13 cellular contexts compared by ENCODE assay signal in genomic region chr1:2251786-2252185, GRCh38. TPM values are rescaled to one million over a fixed set of nuclear protein-coding genes. Genes with fewer than 3 reads are reported as not detected.
DNase-seq lines count a peak whose midpoint lies in the region; ATAC-seq and FAIRE-seq lines count a peak whose summit lies in the region.
"Had no signal": no experiment of that assay in that cellular context is flagged by ENCODE, and none has a peak within 500 bp of the region (broad histone marks: within the 10 kb centered on the region; RNA-seq: fewer than 3 reads in every experiment).

No MANE protein-coding gene starts in this region.

- H3K4me3 Mint-ChIP-seq in activated naive CD8-positive, alpha-beta T cell treated with anti-CD3 and anti-CD28 coated beads for 36 hours: peak overlapping the region; percentile 34

- no peak for DNase-seq in activated naive CD8-positive, alpha-beta T cell treated with anti-CD3 and anti-CD28 coated beads for 36 hours
- DNase-seq in left ventricle myocardium superior: peak; percentile 86
- DNase-seq in small intestine: peak; percentile 45
- no peak for DNase-seq in COR-L47 (lab: John Stamatoyannopoulos, UW)
- DNase-seq: erythroblast, NCI-H2029 treated with DMSO at 0.1 percent for 48 hours, PC-9, T1000 had no signal

- peaks cover 14% of the 10 kb centered on the region for H3K9me3 ChIP-seq in KOPT-K1 (ENCODE audit: insufficient read depth, low read length, poor library complexity, severe bottlenecking)
- no peaks in the 10 kb centered on the region for H3K9me3 ChIP-seq in small intestine (ENCODE audit: control insufficient read depth, low read depth)

- ATAC-seq in left ventricle myocardium superior (peak; percentile 83), GM18498 (IDR thresholded peaks at IDR 0.05; ENCODE audit: unreplicated experiment) (no peak), HG03135 (IDR thresholded peaks at IDR 0.05; ENCODE audit: unreplicated experiment) (no peak)

- H3K36me3 ChIP-seq in KOPT-K1 (ENCODE audit: insufficient read depth, low read length) (no peaks in the 10 kb centered on the region), small intestine (ENCODE audit: control insufficient read depth in 2 of 2, insufficient read depth in 2 of 2, low read length in 2 of 2) (no peaks in the 10 kb centered on the region)
- H3K36me3 ChIP-seq: cardiac muscle cell had no signal

- peaks cover 17 to 30% of the 10 kb centered on the region in 2 donors for H3K4me1 ChIP-seq in small intestine (ENCODE audit: control insufficient read depth in 2 of 2, insufficient read depth in 1 of 2, low read depth in 1 of 2, low read length in 1 of 2)

- H3K27me3 Mint-ChIP-seq in activated naive CD8-positive, alpha-beta T cell treated with anti-CD3 and anti-CD28 coated beads for 36 hours: no peaks in the 10 kb centered on the region

- no peak overlapping the region for H3K4me3 ChIP-seq in small intestine (ENCODE audit: low read depth in 1 of 2, low read length in 2 of 2)
- H3K4me3 ChIP-seq: cardiac muscle cell, PC-9 had no signal

- peaks cover 19% of the 10 kb centered on the region for H3K36me3 Mint-ChIP-seq in activated naive CD8-positive, alpha-beta T cell treated with anti-CD3 and anti-CD28 coated beads for 36 hours

- 25 to 54% (median 34%) methylated on average over 17 of the region's 17 CpGs for WGBS in small intestine, 3 donors

- FAIRE-seq in small intestine (lab: Jason Lieb, UNC): no peak
- FAIRE-seq: D721Med had no signal

- no peaks in the 10 kb centered on the region for H3K27me3 ChIP-seq in small intestine (ENCODE audit: control insufficient read depth in 2 of 2, insufficient read depth in 2 of 2, low read length in 2 of 2)
- H3K27me3 ChIP-seq: cardiac muscle cell had no signal

- H3K27ac Mint-ChIP-seq in activated naive CD8-positive, alpha-beta T cell treated with anti-CD3 and anti-CD28 coated beads for 36 hours: peak overlapping the region; percentile 82

- peaks cover 6% of the 10 kb centered on the region for H3K9me3 Mint-ChIP-seq in activated naive CD8-positive, alpha-beta T cell treated with anti-CD3 and anti-CD28 coated beads for 36 hours

- H3K4me1 Mint-ChIP-seq in activated naive CD8-positive, alpha-beta T cell treated with anti-CD3 and anti-CD28 coated beads for 36 hours: peaks cover 42% of the 10 kb centered on the region

- intact Hi-C loops in left ventricle myocardium superior (cut with micrococcal nuclease): no loop called here

- peak overlapping the region; percentile 6 for H3K27ac ChIP-seq in KOPT-K1 (ENCODE audit: low read depth, low read length, poor library complexity, severe bottlenecking)
- peak overlapping the region in 1 of 2 donors; percentile 8 for H3K27ac ChIP-seq in small intestine (ENCODE audit: low read depth in 1 of 2, low read length in 1 of 2)
- H3K27ac ChIP-seq: cardiac muscle cell, PC-9 had no signal

RNA-seq across cellular contexts. Expression of gene SKI, which starts 23.7 kb away (rescaled TPM):
- total RNA-seq in activated naive CD8-positive, alpha-beta T cell treated with anti-CD3 and anti-CD28 coated beads for 36 hours: 10 to 100 TPM; 25.4 to 27.3 TPM
- 35.3 TPM for total RNA-seq in left ventricle myocardium superior
- polyA plus RNA-seq in small intestine: 10 to 100 TPM in 1 of 3 donors, 1 to 10 TPM in 2; 4.2 to 17.8 (median 5.4) TPM

RNA-seq across cellular contexts. Expression of gene FAAP20, which starts 57.2 kb away (rescaled TPM):
- 10 to 100 TPM; 69.3 to 71.4 TPM for total RNA-seq in activated naive CD8-positive, alpha-beta T cell treated with anti-CD3 and anti-CD28 coated beads for 36 hours
- 38.4 TPM for total RNA-seq in left ventricle myocardium superior
- 10 to 100 TPM; 20.6 to 51.4 (median 39.4) TPM for polyA plus RNA-seq in small intestine

Comparison
In these comparisons a context has a peak if more than half of its experiments do, and no peak if none do; other contexts are left out.
1. DNase-seq: peak in left ventricle myocardium superior (single experiment) and small intestine (single experiment); none in activated naive CD8-positive, alpha-beta T cell treated with anti-CD3 and anti-CD28 coated beads for 36 hours (single experiment) and COR-L47 (single experiment).